Comparison of ENCODE assay signal across 8 cellular contexts in the genomic region with DNA sequence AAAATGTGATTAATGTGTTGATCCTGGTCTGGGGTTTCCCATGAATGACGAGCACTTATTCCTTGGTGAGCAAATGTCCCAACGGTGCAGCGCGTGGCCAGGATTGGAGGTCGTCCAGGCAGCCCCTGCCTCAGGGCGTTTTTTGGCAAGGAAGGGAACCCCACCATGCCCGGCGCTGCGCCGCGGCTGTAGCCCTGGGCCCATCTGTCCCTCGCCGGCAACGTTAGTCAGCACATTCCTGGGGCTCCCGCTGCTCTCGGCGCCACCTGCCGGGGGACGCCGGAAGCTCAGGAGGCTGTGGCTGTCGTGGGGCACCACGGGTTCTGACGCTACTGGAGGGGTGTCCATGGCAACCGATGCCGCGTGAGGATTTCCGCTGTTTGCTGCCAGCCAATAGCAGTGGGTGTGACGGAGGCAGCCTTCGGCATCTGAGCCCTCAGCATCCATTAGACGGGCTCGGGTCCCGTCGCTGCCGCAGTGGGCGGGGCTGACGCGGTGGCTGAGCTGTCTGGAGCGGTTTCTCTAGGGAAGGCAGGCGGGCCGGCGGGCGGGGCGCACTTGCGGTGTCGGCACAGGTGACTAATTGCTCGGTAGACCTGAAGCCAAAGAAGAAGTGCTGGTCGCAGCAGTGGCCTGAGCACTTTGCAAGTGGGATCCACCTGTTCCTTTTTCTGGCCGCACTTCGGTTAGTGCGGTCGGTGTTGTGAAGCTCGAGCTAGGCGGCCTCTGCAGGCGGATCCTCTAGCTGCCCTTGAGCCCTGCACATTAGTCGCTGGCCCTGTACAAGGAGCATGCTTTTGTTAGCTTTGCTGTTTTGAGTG. TPM values are rescaled to one million over a fixed set of nuclear protein-coding genes. Genes with fewer than 3 reads are reported as not detected.
DNase-seq lines count a peak whose midpoint lies in the region; ATAC-seq and TF ChIP-seq lines count a peak whose summit lies in the region.

No MANE protein-coding gene starts in this region.

- BruUV-seq in Caco-2 (replicated peaks; lab: Mats Ljungman, UMichigan) = no TSS peak

- POLR2A ChIA-PET in Caco-2 (lab: Charles Lee) = interaction anchor here (0.5 to 1.4 kb wide), 8 partner anchors 18 to 141 kb away, joined by 3 to 10 read pairs (median 5); a partner anchor contains a TSS

- TF ChIP-seq CTCF in Caco-2 (IDR thresholded peaks at IDR 0.05; ENCODE audit: insufficient read depth in 1 of 2, low read depth in 1 of 2, low read length in 1 of 2, severe bottlenecking in 1 of 2, unreplicated experiment in 1 of 2) (peak; percentile 94 to 95), endodermal cell (conservative IDR thresholded peaks at IDR 0.05) (peak; percentile 97)

- H3K9me3 ChIP-seq in Caco-2 (no peaks in the 10 kb centered on the region), endodermal cell (ENCODE audit: control insufficient read depth, low read length) (no peaks in the 10 kb centered on the region)

- intact Hi-C loops in Caco-2 (cut with micrococcal nuclease; ENCODE audit: unreplicated experiment) = loop anchor here (1.0 to 5.0 kb wide), 4 partner anchors 22 to 210 kb away; a partner anchor contains a TSS

- H3K9ac ChIP-seq in endodermal cell (ENCODE audit: extremely low read depth, low read length, poor library complexity, severe bottlenecking) = peak overlapping the region; percentile 30

- H3K27ac Mint-ChIP-seq in Caco-2 (ENCODE audit: unreplicated experiment) = peak overlapping the region; percentile 93
- H3K27ac Mint-ChIP-seq in activated CD8-positive, alpha-beta memory T cell treated with anti-CD3 and anti-CD28 coated beads, Interleukin-2, amount 10 ng/mL, durations not matched to agents 7 days and 5 days = peak overlapping the region; percentile 84
- peak overlapping the region; percentile 94 for H3K27ac Mint-ChIP-seq in endodermal cell

- CTCF ChIA-PET in Caco-2 (lab: Charles Lee) = interaction anchor here (0.6 to 1.5 kb wide), 13 partner anchors 8 to 1772 kb away, joined by 3 to 20 read pairs (median 5); a partner anchor contains a TSS
- CTCF ChIA-PET in activated CD8-positive, alpha-beta memory T cell treated with anti-CD3 and anti-CD28 coated beads, Interleukin-2, amount 10 ng/mL, durations not matched to agents 7 days and 5 days (lab: Charles Lee) = interaction anchor here (0.7 to 2.1 kb wide), 31 partner anchors 9 to 1801 kb away, joined by 3 to 26 read pairs (median 3); a partner anchor contains a TSS

- 1 to 3% methylated on average over 35 to 55 of the region's 55 CpGs for WGBS in endodermal cell (ENCODE audit: insufficient coverage in 1 of 2, insufficient read length in 1 of 2), 2 experiments

- DNase-seq in Caco-2 (peak; percentile 98 to 99), HT1080 (ENCODE audit: low read depth) (peak; percentile 99), NOMO-1 (lab: John Stamatoyannopoulos, UW; ENCODE audit: unreplicated experiment in 2 of 2) (peak; percentile 97 to 98), endodermal cell (peak; percentile 100), mesenteric fat pad (ENCODE audit: low spot score) (peak; percentile 99)
- DNase-seq in activated CD8-positive, alpha-beta memory T cell treated with anti-CD3 and anti-CD28 coated beads, Interleukin-2, amount 10 ng/mL, durations not matched to agents 7 days and 5 days = peak; percentile 100
- DNase-seq in stimulated activated CD8-positive, alpha-beta memory T cell treated with anti-CD3 and anti-CD28 coated beads, Interleukin-15, amount 100 ng/mL, for 24 hours (ENCODE audit: low read depth) = peak; percentile 94

- H3K36me3 Mint-ChIP-seq in Caco-2 (ENCODE audit: insufficient read depth, unreplicated experiment) (peaks cover 43% of the 10 kb centered on the region), endodermal cell (ENCODE audit: low read depth) (peaks cover 18% of the 10 kb centered on the region)
- peaks cover 24% of the 10 kb centered on the region for H3K36me3 Mint-ChIP-seq in activated CD8-positive, alpha-beta memory T cell treated with anti-CD3 and anti-CD28 coated beads, Interleukin-2, amount 10 ng/mL, durations not matched to agents 7 days and 5 days

- H3K4me1 ChIP-seq in Caco-2 (peaks cover 4% of the 10 kb centered on the region; the same call in 1 of the 2 replicates), endodermal cell (ENCODE audit: control insufficient read depth, insufficient read depth, low read length) (peaks cover 2% of the 10 kb centered on the region)

- H3K36me3 ChIP-seq in Caco-2 (ENCODE audit: control insufficient read depth, insufficient read depth, low read length) (no peaks in the 10 kb centered on the region), endodermal cell (ENCODE audit: control insufficient read depth, insufficient read depth, low read length) (no peaks in the 10 kb centered on the region)

- H3K4me3 Mint-ChIP-seq in Caco-2 (ENCODE audit: unreplicated experiment) = peak overlapping the region; percentile 76
- peak overlapping the region; percentile 70 for H3K4me3 Mint-ChIP-seq in activated CD8-positive, alpha-beta memory T cell treated with anti-CD3 and anti-CD28 coated beads, Interleukin-2, amount 10 ng/mL, durations not matched to agents 7 days and 5 days
- H3K4me3 Mint-ChIP-seq in endodermal cell = peak overlapping the region; percentile 52

- H3K4me3 ChIP-seq in Caco-2 (ENCODE audit: low read depth, low read length) = peak overlapping the region; percentile 38
- H3K4me3 ChIP-seq in endodermal cell (ENCODE audit: low read length) = peak overlapping the region; percentile 80

- H3K27ac ChIP-seq in endodermal cell (ENCODE audit: low read depth, low read length) = peak overlapping the region; percentile 85

- H3K9me3 Mint-ChIP-seq in Caco-2 (ENCODE audit: unreplicated experiment) (no peaks in the 10 kb centered on the region), endodermal cell (no peaks in the 10 kb centered on the region)
- H3K9me3 Mint-ChIP-seq in activated CD8-positive, alpha-beta memory T cell treated with anti-CD3 and anti-CD28 coated beads, Interleukin-2, amount 10 ng/mL, durations not matched to agents 7 days and 5 days (ENCODE audit: low read depth) = no peaks in the 10 kb centered on the region

- ATAC-seq in GM21360 (IDR thresholded peaks at IDR 0.05; ENCODE audit: unreplicated experiment) = peak; percentile 97
- ATAC-seq in activated CD8-positive, alpha-beta memory T cell treated with anti-CD3 and anti-CD28 coated beads, Interleukin-2, amount 10 ng/mL, durations not matched to agents 7 days and 5 days = peak; percentile 95

- no peaks in the 10 kb centered on the region for H3K27me3 ChIP-seq in Caco-2 (replicated peaks; ENCODE audit: control insufficient read depth, insufficient read depth, low read length)
- no peaks in the 10 kb centered on the region for H3K27me3 ChIP-seq in endodermal cell (ENCODE audit: control insufficient read depth, insufficient read depth, low read length, poor library complexity, severe bottlenecking)

- no peaks in the 10 kb centered on the region for H3K27me3 Mint-ChIP-seq in Caco-2 (ENCODE audit: insufficient read depth, unreplicated experiment)
- H3K27me3 Mint-ChIP-seq in activated CD8-positive, alpha-beta memory T cell treated with anti-CD3 and anti-CD28 coated beads, Interleukin-2, amount 10 ng/mL, durations not matched to agents 7 days and 5 days = no peaks in the 10 kb centered on the region
- H3K27me3 Mint-ChIP-seq in endodermal cell (ENCODE audit: insufficient read depth) = no peaks in the 10 kb centered on the region

- no peaks in the 10 kb centered on the region for H3K4me1 Mint-ChIP-seq in Caco-2 (ENCODE audit: low read depth, unreplicated experiment)
- H3K4me1 Mint-ChIP-seq in activated CD8-positive, alpha-beta memory T cell treated with anti-CD3 and anti-CD28 coated beads, Interleukin-2, amount 10 ng/mL, durations not matched to agents 7 days and 5 days = peaks cover 46% of the 10 kb centered on the region
- H3K4me1 Mint-ChIP-seq in endodermal cell = peaks cover 16% of the 10 kb centered on the region

RNA-seq across cellular contexts. Expression of a gene that starts 29.5 kb away (rescaled TPM):
- 65.1 and 72.0 TPM in 2 replicates for total RNA-seq in Caco-2 (2022)
- 53.9 and 79.2 TPM in 2 replicates for total RNA-seq in HT1080 (2014; rRNA removed; shearing (Covaris generic))
- polyA plus RNA-seq in HT1080 (2015; cell fraction: cytosol; rRNA removed) = 51.5 and 57.1 TPM in 2 replicates
- polyA plus RNA-seq in HT1080 (2015; cell fraction: nucleus; rRNA removed) = 49.2 and 53.1 TPM in 2 replicates
- total RNA-seq in activated CD8-positive, alpha-beta memory T cell treated with anti-CD3 and anti-CD28 coated beads, Interleukin-2, amount 10 ng/mL, durations not matched to agents 7 days and 5 days = 10 to 100 TPM; 63.7 to 81.3 TPM
- total RNA-seq in endodermal cell = 10 to 100 TPM; 32.4 to 36.6 TPM
- 25.7 TPM for polyA plus RNA-seq in endodermal cell (2013, experiment 1 of 2)
- 28.0 TPM for polyA plus RNA-seq in endodermal cell (2013, experiment 2 of 2)
- 62.4 TPM for total RNA-seq in mesenteric fat pad

Comparison
In these comparisons a context has a peak if more than half of its experiments do, and no peak if none do; other contexts are left out.
1. Peak in every context shown above with its lines: DNase-seq, ATAC-seq, H3K4me3 ChIP-seq and H3K27ac ChIP-seq.